Comparison of ENCODE assay signal across 14 cellular contexts in the genomic region with DNA sequence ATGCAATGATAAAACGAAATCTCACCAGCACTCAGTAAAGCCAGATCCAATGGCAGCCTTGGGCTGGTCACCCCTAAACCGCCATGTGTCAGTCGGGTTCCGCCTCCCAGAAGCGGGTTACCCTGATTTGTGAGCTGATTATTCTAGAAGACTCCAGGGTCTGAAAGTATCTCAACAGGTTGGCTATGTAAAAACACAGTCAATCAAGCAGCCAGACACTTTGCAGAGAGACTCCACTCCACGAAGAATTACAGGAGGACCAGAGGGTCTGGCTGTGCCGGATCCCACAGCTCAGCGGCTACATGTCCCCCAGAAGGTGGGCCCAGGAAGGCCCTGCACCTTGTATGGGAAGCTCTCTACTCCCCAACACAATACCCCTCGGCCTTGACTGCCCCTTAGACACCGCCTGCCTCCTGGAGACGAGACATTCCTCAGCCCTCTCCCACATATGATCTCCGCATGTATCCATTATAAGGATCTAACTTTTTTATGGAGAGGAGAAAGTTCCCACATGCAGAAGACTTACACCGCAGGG.
"Had no signal": no experiment of that assay in that cellular context is flagged by ENCODE, and none has a peak within 500 bp of the region (broad histone marks: within the 10 kb centered on the region; RNA-seq: fewer than 3 reads in every experiment).

No MANE protein-coding gene starts in this region.

- ATAC-seq: activated naive CD4-positive, alpha-beta T cell treated with anti-CD3 and anti-CD28 coated beads, Interleukin-2, amount 50 U/mL, for 72 hours; pancreas had no signal

- H3K27ac ChIP-seq: SK-N-MC had no signal

- H3K27me3 ChIP-seq: esophagus muscularis mucosa, pancreas had no signal

- H3K9me3 ChIP-seq: esophagus muscularis mucosa, pancreas had no signal

- H3K4me3 ChIP-seq: esophagus muscularis mucosa, pancreas, SK-N-MC had no signal

- DNase-seq: activated CD4-positive, CD25-positive, alpha-beta regulatory T cell treated with anti-CD3 and anti-CD28 coated beads, Interleukin-2, amount 50 U/mL, for 72 hours; activated T-cell treated with anti-CD3 and anti-CD28 coated beads, Interleukin-2, amount 50 U/mL, for 1 hour; kidney glomerular epithelial cell; midbrain; pancreas; small intestine; stimulated activated CD4-positive, alpha-beta T cell treated with anti-CD3 and anti-CD28 coated beads, Interleukin-4, amount 100 ng/mL, for 4 hours; stimulated activated CD8-positive, alpha-beta memory T cell treated with anti-CD3 and anti-CD28 coated beads, Interleukin-4, amount 100 ng/mL, for 48 hours; stimulated activated naive CD4-positive, alpha-beta T cell treated with Interleukin-2 at 50 U/mL for 16 hours; T-helper 9 cell had no signal

- H3K36me3 ChIP-seq: pancreas had no signal

- H3K9me3 Mint-ChIP-seq: activated T-helper 2 cell treated with anti-CD3 and anti-CD28 coated beads, Interferon-gamma antibody, Interleukin-2, Interleukin-4, amounts not matched to agents 10 μg/mL and 5 μg/mL and 100 μg/mL, durations not matched to agents 14 hours and 24 hours and 36 hours had no signal

- H3K27ac Mint-ChIP-seq: activated naive CD4-positive, alpha-beta T cell treated with anti-CD3 and anti-CD28 coated beads, Interleukin-2, amount 50 U/mL, for 72 hours; activated T-helper 2 cell treated with anti-CD3 and anti-CD28 coated beads, Interferon-gamma antibody, Interleukin-2, Interleukin-4, amounts not matched to agents 10 μg/mL and 5 μg/mL and 100 μg/mL, durations not matched to agents 14 hours and 24 hours and 36 hours had no signal
